16 cellular contexts compared by ENCODE assay signal in genomic region chr9:77063645-77064285, GRCh38. TPM values are rescaled to one million over a fixed set of nuclear protein-coding genes. Genes with fewer than 3 reads are reported as not detected.
DNase-seq lines count a peak whose midpoint lies in the region; ATAC-seq and TF ChIP-seq lines count a peak whose summit lies in the region.
"Had no signal": no experiment of that assay in that cellular context is flagged by ENCODE, and none has a peak within 500 bp of the region (broad histone marks: within the 10 kb centered on the region; RNA-seq: fewer than 3 reads in every experiment).

No MANE protein-coding gene starts in this region.

- in situ Hi-C loops in Panc1 (cut with HindIII; ENCODE audit: low pct_unique_long_range_greater_than_20kb, low sequenced_read_pairs) = no loop called here

- ATAC-seq in Panc1 = peak; percentile 65; the same call in 1 of the 2 replicates
- no peak for ATAC-seq in effector memory CD8-positive, alpha-beta T cell (replicated peaks)
- ATAC-seq: activated CD4-positive, CD25-positive, alpha-beta regulatory T cell treated with anti-CD3 and anti-CD28 coated beads, Interleukin-2, amount 50 U/mL, for 24 hours; lower lobe of right lung had no signal

- no peak for TF ChIP-seq CTCF in Panc1 (IDR thresholded peaks at IDR 0.05)
- TF ChIP-seq CTCF in epithelial cell of proximal tubule (conservative IDR thresholded peaks at IDR 0.05; ENCODE audit: low read depth, low read length) = no peak

- peaks cover 0 to 2% of the 10 kb centered on the region in 2 donors for H3K9me3 Mint-ChIP-seq in effector memory CD8-positive, alpha-beta T cell

- CTCF ChIA-PET in Panc1 (lab: Charles Lee) = no interaction called here

- no peaks in the 10 kb centered on the region for H3K9me3 ChIP-seq in Panc1 (ENCODE audit: control insufficient read depth, insufficient read depth, low read depth, low read length)
- H3K9me3 ChIP-seq: lower lobe of right lung, ovary had no signal

- no peaks in the 10 kb centered on the region for H3K4me1 ChIP-seq in Panc1 (ENCODE audit: control insufficient read depth, insufficient read depth, low read length)
- H3K4me1 ChIP-seq: lower lobe of right lung had no signal

- DNase-seq in NCI-H510A treated with DMSO at 0.1 percent for 48 hours (lab: John Stamatoyannopoulos, UW) (peak; percentile 26), NCI-H510A (lab: John Stamatoyannopoulos, UW) (no peak), Panc1 (ENCODE audit: low read depth, low spot score) (peak; percentile 12), epithelial cell of proximal tubule (ENCODE audit: low read depth) (peak; percentile 4), stromal cell of bone marrow (ENCODE audit: low read depth) (peak; percentile 57), SKM-1 (lab: John Stamatoyannopoulos, UW; ENCODE audit: unreplicated experiment) (no peak)
- no peak for DNase-seq in NK-92 treated with Interleukin-12 subunit alpha and Interleukin-12 subunit beta, amount 100 ng/mL, for 24 hours (lab: John Stamatoyannopoulos, UW)
- DNase-seq in effector memory CD8-positive, alpha-beta T cell = no peak
- DNase-seq: 8988T; Karpas-422; lower lobe of right lung; ovary; stimulated activated CD4-positive, alpha-beta T cell treated with anti-CD3 and anti-CD28 coated beads, Interleukin-2, amount 100 ng/mL, for 24 hours had no signal

- H3K36me3 Mint-ChIP-seq in effector memory CD8-positive, alpha-beta T cell (ENCODE audit: insufficient read depth) = no peaks in the 10 kb centered on the region

- H3K27ac ChIP-seq in Panc1 (ENCODE audit: low read length) = no peak overlapping the region
- H3K27ac ChIP-seq: lower lobe of right lung, ovary had no signal

- no peak overlapping the region for H3K4me3 Mint-ChIP-seq in effector memory CD8-positive, alpha-beta T cell
- H3K4me3 Mint-ChIP-seq: stimulated activated naive CD8-positive, alpha-beta T cell treated with anti-CD3 and anti-CD28 coated beads, Interleukin-15, Interleukin-2, amounts not matched to agents 100 ng/mL and 50 ng/mL, for 24 hours had no signal

- intact Hi-C loops in Panc1 (cut with micrococcal nuclease; ENCODE audit: unreplicated experiment) = no loop called here

- POLR2A ChIA-PET in Panc1 (lab: Charles Lee) = no interaction called here

- peaks cover 0 to 9% of the 10 kb centered on the region in 2 donors for H3K27me3 Mint-ChIP-seq in effector memory CD8-positive, alpha-beta T cell
- H3K27me3 Mint-ChIP-seq: stimulated activated naive CD8-positive, alpha-beta T cell treated with anti-CD3 and anti-CD28 coated beads, Interleukin-15, Interleukin-2, amounts not matched to agents 100 ng/mL and 50 ng/mL, for 24 hours had no signal

- no peaks in the 10 kb centered on the region for H3K27me3 ChIP-seq in Panc1 (ENCODE audit: control insufficient read depth, insufficient read depth, low read length)
- H3K27me3 ChIP-seq: ovary had no signal

- no peaks in the 10 kb centered on the region for H3K36me3 ChIP-seq in Panc1 (ENCODE audit: control insufficient read depth, insufficient read depth, low read length)
- H3K36me3 ChIP-seq: lower lobe of right lung, ovary had no signal

- no peaks in the 10 kb centered on the region for H3K4me1 Mint-ChIP-seq in effector memory CD8-positive, alpha-beta T cell (ENCODE audit: low read depth in 2 of 2)

- no peak overlapping the region for H3K27ac Mint-ChIP-seq in effector memory CD8-positive, alpha-beta T cell
- H3K27ac Mint-ChIP-seq: stimulated activated naive CD8-positive, alpha-beta T cell treated with anti-CD3 and anti-CD28 coated beads, Interleukin-15, Interleukin-2, amounts not matched to agents 100 ng/mL and 50 ng/mL, for 24 hours had no signal

- H3K4me3 ChIP-seq in Panc1 (ENCODE audit: low read depth in 2 of 2, low read length in 2 of 2) (no peak overlapping the region), epithelial cell of proximal tubule (ENCODE audit: low read depth, low read length) (no peak overlapping the region)
- H3K4me3 ChIP-seq: lower lobe of right lung, ovary had no signal

- BruUV-seq in Panc1 (replicated peaks; lab: Mats Ljungman, UMichigan) = no TSS peak

RNA-seq across cellular contexts. Expression of gene FOXB2, which starts 44.3 kb away (rescaled TPM):
- total RNA-seq in Panc1 (2021; ENCODE audit: unreplicated experiment) (not detected), epithelial cell of proximal tubule (not detected in 2 replicates)
- polyA plus RNA-seq in Panc1 (2012; ENCODE audit: insufficient read length) = not detected
- total RNA-seq: glomerular endothelial cell, lower lobe of right lung had no signal
- polyA plus RNA-seq: ovary had no signal

Comparison
In these comparisons a context has a peak if more than half of its experiments do, and no peak if none do; other contexts are left out.
1. DNase-seq: peak in NCI-H510A treated with DMSO at 0.1 percent for 48 hours (single experiment), Panc1 (single experiment), epithelial cell of proximal tubule (single experiment) and stromal cell of bone marrow (single experiment); none in NCI-H510A (single experiment), NK-92 treated with Interleukin-12 subunit alpha and Interleukin-12 subunit beta, amount 100 ng/mL, for 24 hours (single experiment), effector memory CD8-positive, alpha-beta T cell (0 of 3) and SKM-1 (single experiment).